ENCODE assay signal across 27 cellular contexts in genomic region chr2:121682396-121683298, GRCh38. TPM values are rescaled to one million over a fixed set of nuclear protein-coding genes. Genes with fewer than 3 reads are reported as not detected.
DNase-seq lines count a peak whose midpoint lies in the region; ATAC-seq and TF ChIP-seq lines count a peak whose summit lies in the region.
"Had no signal": no experiment of that assay in that cellular context is flagged by ENCODE, and none has a peak within 500 bp of the region (broad histone marks: within the 10 kb centered on the region; RNA-seq: fewer than 3 reads in every experiment).

No MANE protein-coding gene starts in this region.

- ATAC-seq in GM23338 (no peak), GM21717 (IDR thresholded peaks at IDR 0.05; ENCODE audit: unreplicated experiment) (no peak)
- ATAC-seq: activated naive CD4-positive, alpha-beta T cell treated with anti-CD3 and anti-CD28 coated beads, Interleukin-2, amount 50 U/mL, for 72 hours; stimulated activated naive CD8-positive, alpha-beta T cell treated with anti-CD3 and anti-CD28 coated beads, Interleukin-15, amount 100 ng/mL, for 72 hours had no signal

- H3K27me3 ChIP-seq in GM23338 (ENCODE audit: insufficient read depth) (peaks cover 19% of the 10 kb centered on the region), Karpas-422 (ENCODE audit: low read length) (no peaks in the 10 kb centered on the region), endodermal cell (ENCODE audit: control insufficient read depth, insufficient read depth, low read length, poor library complexity, severe bottlenecking) (no peaks in the 10 kb centered on the region)
- H3K27me3 ChIP-seq: colonic mucosa had no signal

- no peak overlapping the region for H3K9ac ChIP-seq in Karpas-422 (ENCODE audit: low read length)
- no peak overlapping the region for H3K9ac ChIP-seq in endodermal cell (ENCODE audit: extremely low read depth, low read length, poor library complexity, severe bottlenecking)
- H3K9ac ChIP-seq: parathyroid adenoma had no signal

- TF ChIP-seq CTCF in GM23338 (conservative IDR thresholded peaks at IDR 0.05; ENCODE audit: low read depth in 2 of 2) (no peak), endodermal cell (conservative IDR thresholded peaks at IDR 0.05) (no peak), nephron progenitor cell (IDR thresholded peaks at IDR 0.05) (no peak)

- H3K9me3 Mint-ChIP-seq in GM23338 = peaks cover 64% of the 10 kb centered on the region
- H3K9me3 Mint-ChIP-seq in endodermal cell = peaks cover 52% of the 10 kb centered on the region
- H3K9me3 Mint-ChIP-seq in nephron progenitor cell = peaks cover 65% of the 10 kb centered on the region

- H3K9me3 ChIP-seq in Karpas-422 (ENCODE audit: low read length) (peaks cover 21% of the 10 kb centered on the region), endodermal cell (ENCODE audit: control insufficient read depth, low read length) (peaks cover 44% of the 10 kb centered on the region)
- H3K9me3 ChIP-seq: colonic mucosa had no signal

- H3K4me1 ChIP-seq in GM23338 (ENCODE audit: insufficient read depth) (peaks cover 42% of the 10 kb centered on the region), Karpas-422 (ENCODE audit: low read length) (peaks cover 8% of the 10 kb centered on the region), endodermal cell (ENCODE audit: control insufficient read depth, insufficient read depth, low read length) (no peaks in the 10 kb centered on the region)
- H3K4me1 ChIP-seq: colonic mucosa, parathyroid adenoma had no signal

- peak overlapping the region; percentile 40 for H3K4me3 Mint-ChIP-seq in GM23338
- peak overlapping the region; percentile 39 for H3K4me3 Mint-ChIP-seq in endodermal cell
- peak overlapping the region; percentile 83 for H3K4me3 Mint-ChIP-seq in nephron progenitor cell
- H3K4me3 Mint-ChIP-seq: stimulated activated naive CD8-positive, alpha-beta T cell treated with anti-CD3 and anti-CD28 coated beads, Interleukin-15, amount 100 ng/mL, for 72 hours had no signal

- 85 to 86% methylated on average over 13 to 17 of the region's 17 CpGs for WGBS in endodermal cell (ENCODE audit: insufficient coverage in 1 of 2, insufficient read length in 1 of 2), 2 experiments

- H3K4me2 ChIP-seq in GM23338 (no peak overlapping the region), Karpas-422 (ENCODE audit: low read depth, low read length, poor library complexity, severe bottlenecking) (no peak overlapping the region)

- DNase-seq in GM23338 (ENCODE audit: low spot score) (no peak), Karpas-422 (peak; percentile 43), endodermal cell (peak; percentile 82), nephron progenitor cell (no peak), NCI-H526 (lab: John Stamatoyannopoulos, UW) (no peak), caudate nucleus (lab: John Stamatoyannopoulos, UW) (no peak), NCI-H1436 treated with DMSO at 0.1 percent for 48 hours (lab: John Stamatoyannopoulos, UW) (no peak)
- DNase-seq: activated CD4-positive, alpha-beta T cell treated with anti-CD3 and anti-CD28 coated beads for 48 hours; activated CD8-positive, alpha-beta memory T cell treated with anti-CD3 and anti-CD28 coated beads for 24 hours; activated T-cell treated with anti-CD3 and anti-CD28 coated beads for 4 hours; CD4-positive, alpha-beta memory T cell; colonic mucosa; glutamatergic neuron; kidney glomerular epithelial cell; NCI-H146; NCI-H82; SIG-M5; stimulated activated CD4-positive, alpha-beta T cell treated with anti-CD3 and anti-CD28 coated beads, Interleukin-1b, Interleukin-23, amount 100 ng/mL, for 48 hours; stimulated activated naive CD8-positive, alpha-beta T cell treated with anti-CD3 and anti-CD28 coated beads, Interleukin-15, amount 100 ng/mL, for 72 hours; SW 1271; T-helper 9 cell had no signal

- H4K20me1 ChIP-seq in GM23338 (replicated peaks; ENCODE audit: insufficient read depth) (no peaks in the 10 kb centered on the region), Karpas-422 (ENCODE audit: insufficient read depth, low read depth, low read length) (no peaks in the 10 kb centered on the region)

- H3K4me3 ChIP-seq in GM23338 (no peak overlapping the region; the same call in 1 of the 2 replicates), Karpas-422 (ENCODE audit: low read length) (no peak overlapping the region), endodermal cell (ENCODE audit: low read length) (peak overlapping the region; percentile 47)
- H3K4me3 ChIP-seq: colonic mucosa, lung, thoracic aorta had no signal

- no peaks in the 10 kb centered on the region for H3K79me2 ChIP-seq in GM23338 (replicated peaks; ENCODE audit: insufficient read depth)
- no peaks in the 10 kb centered on the region for H3K79me2 ChIP-seq in Karpas-422 (ENCODE audit: low read length)
- H3K79me2 ChIP-seq: parathyroid adenoma had no signal

- H3K36me3 ChIP-seq in GM23338 (ENCODE audit: insufficient read depth) (peaks cover 15% of the 10 kb centered on the region; the same call in 1 of the 2 replicates), Karpas-422 (ENCODE audit: insufficient read depth, low read length) (no peaks in the 10 kb centered on the region; the same call in 1 of the 2 replicates), endodermal cell (ENCODE audit: control insufficient read depth, insufficient read depth, low read length) (no peaks in the 10 kb centered on the region)
- H3K36me3 ChIP-seq: colonic mucosa, thoracic aorta had no signal

- H3K27me3 Mint-ChIP-seq in GM23338 (ENCODE audit: insufficient read depth, low read depth, poor library complexity) = peaks cover 22% of the 10 kb centered on the region
- H3K27me3 Mint-ChIP-seq in endodermal cell (ENCODE audit: insufficient read depth) = peaks cover 13% of the 10 kb centered on the region
- H3K27me3 Mint-ChIP-seq in nephron progenitor cell (ENCODE audit: low read depth, poor library complexity) = peaks cover 9% of the 10 kb centered on the region
- H3K27me3 Mint-ChIP-seq: CD4-positive, alpha-beta memory T cell; stimulated activated naive CD8-positive, alpha-beta T cell treated with anti-CD3 and anti-CD28 coated beads, Interleukin-15, amount 100 ng/mL, for 72 hours had no signal

- peaks cover 61% of the 10 kb centered on the region for H3K36me3 Mint-ChIP-seq in GM23338 (ENCODE audit: low read depth)
- peaks cover 19% of the 10 kb centered on the region for H3K36me3 Mint-ChIP-seq in endodermal cell (ENCODE audit: low read depth)
- H3K36me3 Mint-ChIP-seq in nephron progenitor cell (ENCODE audit: low read depth) = peaks cover 27% of the 10 kb centered on the region

- H2AFZ ChIP-seq in GM23338 = no peak overlapping the region
- no peak overlapping the region for H2AFZ ChIP-seq in Karpas-422 (ENCODE audit: low read length)
- H2AFZ ChIP-seq: parathyroid adenoma had no signal

- H3K27ac Mint-ChIP-seq in GM23338 (no peak overlapping the region), endodermal cell (no peak overlapping the region), nephron progenitor cell (peak overlapping the region; percentile 50)
- H3K27ac Mint-ChIP-seq: activated T-helper 2 cell treated with anti-CD3 and anti-CD28 coated beads, Interferon-gamma antibody, Interleukin-2, Interleukin-4, amounts not matched to agents 10 μg/mL and 5 μg/mL and 100 μg/mL, durations not matched to agents 14 hours and 24 hours and 36 hours; CD4-positive, alpha-beta memory T cell had no signal

- H3K9me2 ChIP-seq in GM23338 (ENCODE audit: insufficient read depth) (no peaks in the 10 kb centered on the region), Karpas-422 (replicated peaks; ENCODE audit: insufficient read depth, low read length) (no peaks in the 10 kb centered on the region)

- H3F3A ChIP-seq in GM23338 (replicated peaks; ENCODE audit: low read depth) = 0 out of 2 replicates have a peak, but pooled peaks cover 5% of the 10 kb centered on the region

- H3K27ac ChIP-seq in GM23338 (ENCODE audit: low read depth) (no peak overlapping the region), Karpas-422 (ENCODE audit: low read length) (no peak overlapping the region), endodermal cell (ENCODE audit: low read depth, low read length) (no peak overlapping the region), caudate nucleus (ENCODE audit: low read depth, low read length) (no peak overlapping the region)
- H3K27ac ChIP-seq: colonic mucosa, parathyroid adenoma, thoracic aorta had no signal

- H3K4me1 Mint-ChIP-seq in GM23338 = peaks cover 29% of the 10 kb centered on the region
- H3K4me1 Mint-ChIP-seq in endodermal cell = peaks cover 7% of the 10 kb centered on the region
- peaks cover 61% of the 10 kb centered on the region for H3K4me1 Mint-ChIP-seq in nephron progenitor cell
- H3K4me1 Mint-ChIP-seq: stimulated activated naive CD8-positive, alpha-beta T cell treated with anti-CD3 and anti-CD28 coated beads, Interleukin-15, amount 100 ng/mL, for 72 hours had no signal

TF ChIP-seq in GM23338, 12 proteins besides CTCF, POLR2A, EP300 and RAD21:
- TF ChIP-seq ZNF331 (CRISPR knock-in tag; IDR thresholded peaks at IDR 0.05; ENCODE audit: low read depth) (0 out of 2 replicates have a peak, but pooled peaks have one; percentile 9), CREB1 (CRISPR knock-in tag; IDR thresholded peaks at IDR 0.05; ENCODE audit: low read depth) (no peak)

RNA-seq across cellular contexts. Expression of gene CLASP1, which starts 33.4 kb away (rescaled TPM):
- 47.9 and 56.3 TPM in 2 replicates for total RNA-seq in GM23338 (2014; rRNA removed; shearing (Covaris generic))
- polyA plus RNA-seq in GM23338 (2016; fragmentation: Nextera tagmentation; extraction: Ambion mirVana) = 11.6 and 16.6 TPM in 2 replicates
- total RNA-seq in Karpas-422 (2014; rRNA removed; shearing (Covaris generic); ENCODE audit: low replicate concordance) = 80.7 and 102 TPM in 2 replicates
- total RNA-seq in endodermal cell = 10 to 100 TPM; 87.0 to 88.3 TPM
- polyA plus RNA-seq in endodermal cell (2013, experiment 1 of 2) = 56.6 TPM
- polyA plus RNA-seq in endodermal cell (2013, experiment 2 of 2) = 49.5 TPM

RNA-seq across cellular contexts. Expression of gene NIFK, which starts 54.0 kb away (rescaled TPM):
- total RNA-seq in GM23338 (2014; rRNA removed; shearing (Covaris generic)) = 98.8 and 106 TPM in 2 replicates
- polyA plus RNA-seq in GM23338 (2016; fragmentation: Nextera tagmentation; extraction: Ambion mirVana) = 263 and 289 TPM in 2 replicates
- total RNA-seq in Karpas-422 (2014; rRNA removed; shearing (Covaris generic); ENCODE audit: low replicate concordance) = 65.2 and 88.2 TPM in 2 replicates
- 10 to 100 TPM; 64.2 to 88.5 TPM for total RNA-seq in endodermal cell
- 43.2 TPM for polyA plus RNA-seq in endodermal cell (2013, experiment 1 of 2)
- 37.8 TPM for polyA plus RNA-seq in endodermal cell (2013, experiment 2 of 2)

Comparison
In these comparisons a context has a peak if more than half of its experiments do, and no peak if none do; other contexts are left out.
1. DNase-seq: peak in Karpas-422 (single experiment) and endodermal cell (single experiment); none in GM23338 (single experiment), nephron progenitor cell (single experiment), NCI-H526 (0 of 2), caudate nucleus (0 of 61) and NCI-H1436 treated with DMSO at 0.1 percent for 48 hours (single experiment).
2. Peak in every context shown above with its lines, with median percentiles within 50 percentile points of each other: H3K4me3 Mint-ChIP-seq.